ENCODE assay signal across 7 cellular contexts in the genomic region with DNA sequence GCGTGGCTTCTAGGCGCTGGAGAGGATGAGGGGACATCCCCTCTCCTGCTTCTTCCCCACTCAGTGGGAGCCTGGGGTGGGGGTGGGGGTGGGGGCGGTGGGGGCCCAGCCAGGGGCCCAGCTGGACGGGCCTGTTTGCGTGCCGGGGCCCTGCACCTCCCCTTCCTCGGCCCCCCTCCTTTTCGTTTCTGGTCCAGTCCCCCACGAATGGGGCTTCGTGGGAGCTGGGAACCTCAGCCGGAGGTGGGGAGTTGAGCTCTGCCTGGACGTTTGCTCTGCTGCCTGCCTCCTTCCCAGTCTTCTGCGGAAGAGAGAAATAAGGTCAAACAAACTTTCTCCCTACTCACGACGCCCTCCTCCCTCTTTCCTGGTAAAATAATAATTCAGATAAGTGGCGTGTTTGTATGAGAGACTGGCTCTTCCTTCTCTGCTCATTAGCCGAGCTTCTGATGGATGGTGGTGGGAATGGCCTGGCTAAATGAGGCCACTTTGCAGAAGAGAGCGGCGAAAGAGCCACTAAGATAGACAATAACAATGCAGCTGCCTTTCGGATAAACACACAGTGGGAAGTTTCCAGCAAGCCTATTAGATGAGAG.
DNase-seq lines count a peak whose midpoint lies in the region; ATAC-seq and TF ChIP-seq lines count a peak whose summit lies in the region.

No MANE protein-coding gene starts in this region.

- peak overlapping the region; percentile 91 for H3K27ac Mint-ChIP-seq in central memory CD8-positive, alpha-beta T cell (ENCODE audit: low read depth)

- H3K27me3 Mint-ChIP-seq in central memory CD8-positive, alpha-beta T cell, result no peaks in the 10 kb centered on the region

- H3K36me3 Mint-ChIP-seq in central memory CD8-positive, alpha-beta T cell (ENCODE audit: insufficient read depth), result peaks cover 8% of the 10 kb centered on the region

- peaks cover 17% of the 10 kb centered on the region for H3K4me1 Mint-ChIP-seq in central memory CD8-positive, alpha-beta T cell

- no peaks in the 10 kb centered on the region for H3K9me3 Mint-ChIP-seq in central memory CD8-positive, alpha-beta T cell

- ATAC-seq in HG03045 (IDR thresholded peaks at IDR 0.05; ENCODE audit: unreplicated experiment), result peak; percentile 5
- peak; percentile 5 for ATAC-seq in central memory CD8-positive, alpha-beta T cell (replicated peaks; ENCODE audit: extremely low read depth, poor library complexity, severe bottlenecking)
- ATAC-seq in GM21528 (IDR thresholded peaks at IDR 0.05; ENCODE audit: low FRiP score, unreplicated experiment), result no peak

- TF ChIP-seq CTCF in GM10266 (IDR thresholded peaks at IDR 0.05; ENCODE audit: control insufficient read depth, insufficient read depth, low read depth, missing control alignments), result no peak

- DNase-seq in GM10266 (ENCODE audit: extremely low spot score), result peak; percentile 66
- DNase-seq in RKO (ENCODE audit: low spot score), result peak; percentile 39
- DNase-seq in central memory CD8-positive, alpha-beta T cell (ENCODE audit: low spot score in 2 of 2), result no peak
- peak; percentile 33 for DNase-seq in kidney glomerular epithelial cell (lab: John Stamatoyannopoulos, UW)
- peak; percentile 8 for DNase-seq in stimulated activated CD4-positive, alpha-beta T cell treated with anti-CD3 and anti-CD28 coated beads, Interleukin-4, amount 100 ng/mL, for 1 hour

- H3K4me3 Mint-ChIP-seq in central memory CD8-positive, alpha-beta T cell, result peak overlapping the region; percentile 85

Comparison
In these comparisons a context has a peak if more than half of its experiments do, and no peak if none do; other contexts are left out.
1. DNase-seq: peak in GM10266 (single experiment), RKO (single experiment), kidney glomerular epithelial cell (single experiment) and stimulated activated CD4-positive, alpha-beta T cell treated with anti-CD3 and anti-CD28 coated beads, Interleukin-4, amount 100 ng/mL, for 1 hour (single experiment); none in central memory CD8-positive, alpha-beta T cell (0 of 2).